19 cellular contexts compared by ENCODE assay signal in the genomic region with DNA sequence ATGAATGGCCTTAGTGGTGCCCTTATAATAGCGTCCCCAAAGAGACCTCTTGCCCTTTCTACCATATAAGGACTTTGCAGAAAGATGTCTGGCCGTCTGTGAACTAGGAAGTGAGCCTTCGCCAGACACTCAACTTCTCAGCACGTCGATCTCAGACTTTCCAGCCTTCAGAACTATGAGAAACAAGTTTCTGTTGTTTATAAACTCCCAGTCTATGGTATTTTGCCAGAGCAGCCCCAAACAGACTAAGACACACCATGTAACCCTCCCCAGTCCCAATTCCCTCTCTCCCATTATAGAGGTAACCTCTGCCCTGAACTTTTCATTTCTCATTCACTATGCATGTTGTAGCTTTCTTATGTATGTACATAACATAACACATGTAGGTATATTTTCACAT. TPM values are rescaled to one million over a fixed set of nuclear protein-coding genes. Genes with fewer than 3 reads are reported as not detected.
DNase-seq lines count a peak whose midpoint lies in the region; ATAC-seq, FAIRE-seq and TF ChIP-seq lines count a peak whose summit lies in the region.
"Had no signal": no experiment of that assay in that cellular context is flagged by ENCODE, and none has a peak within 500 bp of the region (broad histone marks: within the 10 kb centered on the region; RNA-seq: fewer than 3 reads in every experiment).

No MANE protein-coding gene starts in this region.

- H3K4me1 Mint-ChIP-seq in chondrocyte (ENCODE audit: low read depth): peaks cover 23% of the 10 kb centered on the region
- H3K4me1 Mint-ChIP-seq: endodermal cell, IgD-negative memory B cell, natural killer cell had no signal

- no peak overlapping the region for H3K4me3 Mint-ChIP-seq in chondrocyte (ENCODE audit: unreplicated experiment)
- H3K4me3 Mint-ChIP-seq: CD4-positive, CD25-positive, alpha-beta regulatory T cell; endodermal cell; IgD-negative memory B cell; natural killer cell; T-helper 2 cell treated with Interferon-gamma antibody and Interleukin-4, amounts not matched to agents 5 μg/mL and 100 μg/mL, for 36 hours had no signal

- H3K27me3 Mint-ChIP-seq in chondrocyte (ENCODE audit: low read depth): no peaks in the 10 kb centered on the region
- H3K27me3 Mint-ChIP-seq: IgD-negative memory B cell had no signal

- WGBS in liver: 83% methylated on average over 5 of the region's 5 CpGs
- 94% methylated on average over 5 of the region's 5 CpGs for WGBS in HepG2 (ENCODE audit: low lambda C conversion rate)
- 72 to 75% methylated on average over 5 of the region's 5 CpGs for WGBS in sigmoid colon, 2 donors

- in situ Hi-C loops in HepG2 (cut with HindIII; ENCODE audit: extremely low pct_ligation_motif_present, low pct_unique_long_range_greater_than_20kb): no loop called here

- ATAC-seq in HepG2 (no peak), left ventricle myocardium superior (peak; percentile 29), GM18907 (IDR thresholded peaks at IDR 0.05; ENCODE audit: unreplicated experiment) (no peak)
- ATAC-seq: HCT116, natural killer cell had no signal

- H3K9me3 ChIP-seq in liver (ENCODE audit: control insufficient read depth in 4 of 4, low read length in 3 of 4) (no peaks in the 10 kb centered on the region), HepG2 (ENCODE audit: low read length) (no peaks in the 10 kb centered on the region), sigmoid colon (no peaks in the 10 kb centered on the region)
- H3K9me3 ChIP-seq: right lobe of liver had no signal

- peaks cover 2 to 9% (median 5%) of the 10 kb centered on the region in 4 donors for H3K4me1 ChIP-seq in liver (ENCODE audit: control insufficient read depth in 4 of 4, insufficient read depth in 4 of 4, low read length in 3 of 4)
- H3K4me1 ChIP-seq in HepG2 (ENCODE audit: insufficient read depth, low read length): no peaks in the 10 kb centered on the region
- peaks cover 0 to 21% (median 17%) of the 10 kb centered on the region in 4 donors for H3K4me1 ChIP-seq in sigmoid colon

- no peak overlapping the region for H3K27ac Mint-ChIP-seq in chondrocyte (ENCODE audit: unreplicated experiment)
- H3K27ac Mint-ChIP-seq: CD4-positive, CD25-positive, alpha-beta regulatory T cell; endodermal cell; IgD-negative memory B cell; natural killer cell; T-helper 2 cell treated with Interferon-gamma antibody and Interleukin-4, amounts not matched to agents 5 μg/mL and 100 μg/mL, for 36 hours had no signal

- peaks cover 12% of the 10 kb centered on the region for H3K36me3 Mint-ChIP-seq in chondrocyte (ENCODE audit: low read depth)
- H3K36me3 Mint-ChIP-seq: IgD-negative memory B cell, natural killer cell had no signal

- TF ChIP-seq CTCF in liver (IDR thresholded peaks at IDR 0.05; ENCODE audit: low read depth, low read length, missing input control) (no peak), HepG2 (CRISPR knock-in tag; IDR thresholded peaks at IDR 0.05) (no peak), sigmoid colon (IDR thresholded peaks at IDR 0.05) (no peak), chondrocyte (IDR thresholded peaks at IDR 0.05) (no peak)

- TF ChIP-seq RAD21 in liver (IDR thresholded peaks at IDR 0.05) (no peak), HepG2 (CRISPR knock-in tag; IDR thresholded peaks at IDR 0.05) (no peak)

- no peaks in the 10 kb centered on the region for H3K79me2 ChIP-seq in HepG2 (ENCODE audit: insufficient read depth, low read length)

- no peak for FAIRE-seq in HepG2 (lab: Jason Lieb, UNC)

- intact Hi-C loops in HepG2 (cut with micrococcal nuclease; ENCODE audit: unreplicated experiment): loop anchor here (1.0 kb wide), 1 partner anchor 9 kb away; no protein-coding TSS in a partner anchor
- intact Hi-C loops in left ventricle myocardium superior (cut with micrococcal nuclease): no loop called here
- intact Hi-C loops in sigmoid colon (cut with DNase I): loop anchor here (10.0 kb wide), 1 partner anchor 46 kb away; no protein-coding TSS in a partner anchor

- TF ChIP-seq EP300 in HepG2 (IDR thresholded peaks at IDR 0.05; ENCODE audit: low read depth in 2 of 2, low read length in 2 of 2) (no peak), HepG2 (CRISPR knock-in tag; IDR thresholded peaks at IDR 0.05; ENCODE audit: borderline replicate concordance) (no peak), sigmoid colon (IDR thresholded peaks at IDR 0.05) (no peak)

- H3K4me3 ChIP-seq in liver (ENCODE audit: low read depth in 1 of 3, low read length in 3 of 3) (no peak overlapping the region), HepG2 (replicated peaks in 1 of 3; ENCODE audit: insufficient read depth in 1 of 3, low read depth in 2 of 3, low read length in 3 of 3) (no peak overlapping the region), sigmoid colon (no peak overlapping the region)
- H3K4me3 ChIP-seq: right lobe of liver had no signal

- H3K9ac ChIP-seq in liver (ENCODE audit: low read depth in 1 of 2, low read length in 2 of 2): no peak overlapping the region
- H3K9ac ChIP-seq in HepG2 (ENCODE audit: insufficient read depth, low read depth, low read length): no peak overlapping the region

- POLR2A ChIA-PET in HepG2 (lab: Yijun Ruan, JAX): no interaction called here

- no peak overlapping the region for H2AFZ ChIP-seq in HepG2 (ENCODE audit: low read length)

- no peaks in the 10 kb centered on the region for H3K9me3 Mint-ChIP-seq in chondrocyte (ENCODE audit: low read depth)
- H3K9me3 Mint-ChIP-seq: endodermal cell; IgD-negative memory B cell; natural killer cell; T-helper 2 cell treated with Interferon-gamma antibody and Interleukin-4, amounts not matched to agents 5 μg/mL and 100 μg/mL, for 36 hours had no signal

- H3K27ac ChIP-seq in liver (ENCODE audit: low read depth in 1 of 2, low read length in 2 of 2) (no peak overlapping the region), HepG2 (ENCODE audit: extremely low read length, insufficient read depth, low read length) (no peak overlapping the region), sigmoid colon (peak overlapping the region; percentile 0 to 70 (median 68))

- H3K27me3 ChIP-seq in liver (ENCODE audit: control insufficient read depth in 4 of 4, insufficient read depth in 4 of 4, low read length in 3 of 4): no peaks in the 10 kb centered on the region
- no peaks in the 10 kb centered on the region for H3K27me3 ChIP-seq in HepG2 (ENCODE audit: control insufficient read depth in 1 of 2, insufficient read depth in 2 of 2, low read length in 2 of 2)
- H3K27me3 ChIP-seq in sigmoid colon: no peaks in the 10 kb centered on the region
- H3K27me3 ChIP-seq: right lobe of liver had no signal

- TF ChIP-seq POLR2A in HepG2 (IDR thresholded peaks at IDR 0.05; ENCODE audit: insufficient read depth in 1 of 2, low read depth in 2 of 2, low read length in 2 of 2) (no peak), sigmoid colon (IDR thresholded peaks at IDR 0.05) (no peak)

- no peaks in the 10 kb centered on the region for H4K20me1 ChIP-seq in HepG2 (ENCODE audit: insufficient read depth, low read length)

- H3K36me3 ChIP-seq in liver (ENCODE audit: control insufficient read depth in 4 of 4, insufficient read depth in 3 of 4, low read depth in 1 of 4, low read length in 3 of 4) (peaks cover 13 to 31% (median 21%) of the 10 kb centered on the region in 4 donors), HepG2 (replicated peaks in 1 of 2; ENCODE audit: control insufficient read depth in 1 of 2, insufficient read depth in 2 of 2, low read length in 2 of 2) (peaks cover 5 to 53% of the 10 kb centered on the region in 2 experiments), sigmoid colon (peaks cover 42 to 97% (median 47%) of the 10 kb centered on the region in 4 donors)

- CTCF ChIA-PET in HepG2 (lab: Yijun Ruan, JAX; ENCODE audit: low intra/inter-chr PET ratio, low total read pairs): no interaction called here

- no peak overlapping the region for H3K4me2 ChIP-seq in HepG2 (ENCODE audit: low read depth, low read length)

- DNase-seq in HepG2 (ENCODE audit: low spot score) (no peak), left ventricle myocardium superior (no peak), sigmoid colon (no peak), superior temporal gyrus (ENCODE audit: extremely low spot score) (no peak), T-helper 1 cell (no peak), chondrocyte (ENCODE audit: low spot score) (no peak)
- DNase-seq: activated CD4-positive, alpha-beta T cell treated with anti-CD3 and anti-CD28 coated beads for 1 hour; activated CD8-positive, alpha-beta memory T cell treated with anti-CD3 and anti-CD28 coated beads, Interleukin-2, amount 50 U/mL, for 48 hours; activated naive CD4-positive, alpha-beta T cell; CD4-positive, CD25-positive, alpha-beta regulatory T cell; endodermal cell; natural killer cell; NCI-H1048; right lobe of liver had no signal

- BruUV-seq in HepG2 (replicated peaks; lab: Mats Ljungman, UMichigan): no TSS peak

TF ChIP-seq in liver, 16 proteins besides CTCF, POLR2A, EP300 and RAD21 (continues in another document):
- peak; percentile 7 to 14 for TF ChIP-seq RXRA (IDR thresholded peaks at IDR 0.05)

RNA-seq across cellular contexts. Expression of a gene that starts 55.7 kb away (rescaled TPM):
- total RNA-seq in liver (10 to 100 TPM; 65.3 to 90.1 TPM), HepG2 (2016; rRNA removed; fragmentation: Illumina TruSeq; extraction: Trizol) (29.3 and 50.2 TPM in 2 replicates), left ventricle myocardium superior (47.6 TPM), sigmoid colon (100 to 1,000 TPM; 136 to 242 (median 145) TPM), chondrocyte (73.0 to 102 TPM (median 99.1 TPM) in 3 replicates)
- polyA plus RNA-seq in liver (10 to 100 TPM; 21.2 to 45.1 TPM), HepG2 (2011; rRNA removed) (56.1 and 77.2 TPM in 2 replicates), sigmoid colon (10 to 100 TPM in 1 of 3 donors, 1 to 10 TPM in 2; 3.9 to 29.9 (median 6.6) TPM)
- 5.0 and 5.1 TPM in 2 replicates for total RNA-seq in HepG2 (2016; cell fraction: cytosol; rRNA removed; fragmentation: Illumina TruSeq; extraction: Trizol; ENCODE audit: low read depth)
- 22.1 and 49.8 TPM in 2 replicates for total RNA-seq in HepG2 (2016; cell fraction: insoluble cytoplasmic fraction; rRNA removed; fragmentation: Illumina TruSeq; extraction: Trizol)
- total RNA-seq in HepG2 (2016; cell fraction: membrane; rRNA removed; fragmentation: Illumina TruSeq; extraction: Trizol): 10.8 and 12.4 TPM in 2 replicates
- total RNA-seq in HepG2 (2016; cell fraction: nucleus; rRNA removed; fragmentation: Illumina TruSeq; extraction: Trizol): 68.9 and 87.3 TPM in 2 replicates
- polyA plus RNA-seq in HepG2 (2011; cell fraction: cytosol; rRNA removed): 45.0 and 56.5 TPM in 2 replicates
- 102 and 105 TPM in 2 replicates for polyA plus RNA-seq in HepG2 (2011; cell fraction: nucleus; rRNA removed)
- polyA plus RNA-seq in HepG2 (2012): 122 and 152 TPM in 2 replicates
- polyA plus RNA-seq in HepG2 (2016; cell fraction: cytosol; fragmentation: Illumina TruSeq; extraction: Trizol; ENCODE audit: low read depth): 2.7 and 3.2 TPM in 2 replicates
- polyA plus RNA-seq in HepG2 (2016; cell fraction: insoluble cytoplasmic fraction; fragmentation: Illumina TruSeq; extraction: Trizol; ENCODE audit: low read depth): 25.6 and 37.4 TPM in 2 replicates
- polyA plus RNA-seq in HepG2 (2016; cell fraction: membrane; fragmentation: Illumina TruSeq; extraction: Trizol; ENCODE audit: low read depth): 7.7 and 9.8 TPM in 2 replicates
- 108 and 114 TPM in 2 replicates for polyA plus RNA-seq in HepG2 (2016; cell fraction: nucleus; fragmentation: Illumina TruSeq; extraction: Trizol; ENCODE audit: insufficient read depth, low read depth)
- polyA minus RNA-seq in HepG2 (2011; rRNA and poly(A)+ RNA removed; ENCODE audit: low replicate concordance): 173 TPM in 1 of 2 replicates, not detected in the other
- 109 and 121 TPM in 2 replicates for polyA minus RNA-seq in HepG2 (2011; cell fraction: cytosol; rRNA and poly(A)+ RNA removed)
- 60.0 and 68.8 TPM in 2 replicates for polyA minus RNA-seq in HepG2 (2011; cell fraction: nucleus; rRNA and poly(A)+ RNA removed)
- polyA plus RNA-seq: CD4-positive, CD25-positive, alpha-beta regulatory T cell; IgD-negative memory B cell had no signal

Comparison
In these comparisons a context has a peak if more than half of its experiments do, and no peak if none do; other contexts are left out.
1. H3K27ac ChIP-seq: peak in sigmoid colon (4 of 4); none in liver (0 of 2) and HepG2 (single experiment).